ENCODE assay signal across 17 cellular contexts in genomic region chr5:60972225-60972624, GRCh38. TPM values are rescaled to one million over a fixed set of nuclear protein-coding genes. Genes with fewer than 3 reads are reported as not detected.
DNase-seq lines count a peak whose midpoint lies in the region; ATAC-seq and TF ChIP-seq lines count a peak whose summit lies in the region.
"Had no signal": no experiment of that assay in that cellular context is flagged by ENCODE, and none has a peak within 500 bp of the region (broad histone marks: within the 10 kb centered on the region; RNA-seq: fewer than 3 reads in every experiment).

No MANE protein-coding gene starts in this region.

- H3K27ac Mint-ChIP-seq in activated CD4-positive, alpha-beta memory T cell treated with anti-CD3 and anti-CD28 coated beads for 36 hours: no peak overlapping the region
- no peak overlapping the region for H3K27ac Mint-ChIP-seq in activated CD4-positive, alpha-beta memory T cell treated with anti-CD3 and anti-CD28 coated beads, Interleukin-2, amount 10 ng/mL, durations not matched to agents 7 days and 5 days
- H3K27ac Mint-ChIP-seq in memory B cell: peak overlapping the region; percentile 45
- no peak overlapping the region for H3K27ac Mint-ChIP-seq in type B pancreatic cell
- H3K27ac Mint-ChIP-seq: activated T-helper 1 cell treated with anti-CD3 and anti-CD28 coated beads, Interleukin-12 subunit alpha, Interleukin-12 subunit beta, Interleukin-2, Interleukin-4 antibody, amounts not matched to agents 30 ng/mL and 10 ng/mL and 1 ng/mL, durations not matched to agents 14 hours and 24 hours and 36 hours had no signal

- no peak for TF ChIP-seq CTCF in type B pancreatic cell (conservative IDR thresholded peaks at IDR 0.05)

- H3K4me3 Mint-ChIP-seq in activated CD4-positive, alpha-beta memory T cell treated with anti-CD3 and anti-CD28 coated beads for 36 hours: no peak overlapping the region
- H3K4me3 Mint-ChIP-seq in activated CD4-positive, alpha-beta memory T cell treated with anti-CD3 and anti-CD28 coated beads, Interleukin-2, amount 10 ng/mL, durations not matched to agents 7 days and 5 days: no peak overlapping the region
- H3K4me3 Mint-ChIP-seq in memory B cell (no peak overlapping the region), type B pancreatic cell (no peak overlapping the region)
- H3K4me3 Mint-ChIP-seq: activated T-helper 1 cell treated with anti-CD3 and anti-CD28 coated beads, Interleukin-12 subunit alpha, Interleukin-12 subunit beta, Interleukin-2, Interleukin-4 antibody, amounts not matched to agents 30 ng/mL and 10 ng/mL and 1 ng/mL, durations not matched to agents 14 hours and 24 hours and 36 hours had no signal

- CTCF ChIA-PET in activated CD4-positive, alpha-beta memory T cell treated with anti-CD3 and anti-CD28 coated beads for 36 hours (lab: Charles Lee): no interaction called here
- CTCF ChIA-PET in activated CD4-positive, alpha-beta memory T cell treated with anti-CD3 and anti-CD28 coated beads, Interleukin-2, amount 10 ng/mL, durations not matched to agents 7 days and 5 days (lab: Charles Lee): no interaction called here

- H3K4me1 Mint-ChIP-seq in activated CD4-positive, alpha-beta memory T cell treated with anti-CD3 and anti-CD28 coated beads for 36 hours (ENCODE audit: low read depth): peaks cover 14% of the 10 kb centered on the region
- peaks cover 4% of the 10 kb centered on the region for H3K4me1 Mint-ChIP-seq in activated CD4-positive, alpha-beta memory T cell treated with anti-CD3 and anti-CD28 coated beads, Interleukin-2, amount 10 ng/mL, durations not matched to agents 7 days and 5 days
- peaks cover 5% of the 10 kb centered on the region for H3K4me1 Mint-ChIP-seq in memory B cell
- H3K4me1 Mint-ChIP-seq in type B pancreatic cell (ENCODE audit: unreplicated experiment): no peaks in the 10 kb centered on the region

- POLR2A ChIA-PET in activated CD4-positive, alpha-beta memory T cell treated with anti-CD3 and anti-CD28 coated beads for 36 hours (lab: Charles Lee): interaction anchor here (0.6 kb wide), 1 partner anchor 180 kb away, joined by 3 read pairs; no protein-coding TSS in a partner anchor
- POLR2A ChIA-PET in activated CD4-positive, alpha-beta memory T cell treated with anti-CD3 and anti-CD28 coated beads, Interleukin-2, amount 10 ng/mL, durations not matched to agents 7 days and 5 days (lab: Charles Lee): no interaction called here

- intact Hi-C loops in activated CD4-positive, alpha-beta memory T cell treated with anti-CD3 and anti-CD28 coated beads for 36 hours (cut with micrococcal nuclease): loop anchor here (1.0 to 5.0 kb wide), 6 partner anchors 27 to 1365 kb away; partner anchors contain the start of genes ERCC8, NDUFAF2 and SMIM15

- peaks cover 46% of the 10 kb centered on the region for H3K36me3 Mint-ChIP-seq in activated CD4-positive, alpha-beta memory T cell treated with anti-CD3 and anti-CD28 coated beads for 36 hours
- peaks cover 5% of the 10 kb centered on the region for H3K36me3 Mint-ChIP-seq in activated CD4-positive, alpha-beta memory T cell treated with anti-CD3 and anti-CD28 coated beads, Interleukin-2, amount 10 ng/mL, durations not matched to agents 7 days and 5 days (ENCODE audit: low read depth)
- H3K36me3 Mint-ChIP-seq in memory B cell (peaks cover 20% of the 10 kb centered on the region), type B pancreatic cell (peaks cover 4% of the 10 kb centered on the region)

- no peaks in the 10 kb centered on the region for H3K27me3 Mint-ChIP-seq in activated CD4-positive, alpha-beta memory T cell treated with anti-CD3 and anti-CD28 coated beads for 36 hours
- H3K27me3 Mint-ChIP-seq in activated CD4-positive, alpha-beta memory T cell treated with anti-CD3 and anti-CD28 coated beads, Interleukin-2, amount 10 ng/mL, durations not matched to agents 7 days and 5 days: no peaks in the 10 kb centered on the region
- H3K27me3 Mint-ChIP-seq in memory B cell (no peaks in the 10 kb centered on the region), type B pancreatic cell (no peaks in the 10 kb centered on the region)

- peaks cover 32% of the 10 kb centered on the region for H3K9me3 Mint-ChIP-seq in activated CD4-positive, alpha-beta memory T cell treated with anti-CD3 and anti-CD28 coated beads for 36 hours
- H3K9me3 Mint-ChIP-seq in activated CD4-positive, alpha-beta memory T cell treated with anti-CD3 and anti-CD28 coated beads, Interleukin-2, amount 10 ng/mL, durations not matched to agents 7 days and 5 days: peaks cover 13% of the 10 kb centered on the region
- H3K9me3 Mint-ChIP-seq in memory B cell (peaks cover 22% of the 10 kb centered on the region), type B pancreatic cell (peaks cover 6% of the 10 kb centered on the region)

- peak; percentile 73 for DNase-seq in activated CD4-positive, alpha-beta memory T cell treated with anti-CD3 and anti-CD28 coated beads for 36 hours
- no peak for DNase-seq in activated CD4-positive, alpha-beta memory T cell treated with anti-CD3 and anti-CD28 coated beads, Interleukin-2, amount 10 ng/mL, durations not matched to agents 7 days and 5 days
- DNase-seq in activated CD4-positive, alpha-beta T cell treated with anti-CD3 and anti-CD28 coated beads for 48 hours: peak; percentile 70
- DNase-seq in memory B cell (ENCODE audit: low spot score in 2 of 2) (no peak), NCI-H146 (lab: John Stamatoyannopoulos, UW) (no peak), type B pancreatic cell (ENCODE audit: extremely low spot score, unreplicated experiment) (no peak)
- peak; percentile 57 for DNase-seq in stimulated activated CD8-positive, alpha-beta memory T cell treated with anti-CD3 and anti-CD28 coated beads, Interleukin-4, amount 100 ng/mL, for 48 hours
- DNase-seq: Caco-2, caudate nucleus, GDM1, HCEC 1CT, NCI-H2029, T1000, testis had no signal

- peak; percentile 76 for ATAC-seq in memory B cell (ENCODE audit: low read depth)
- ATAC-seq in HG03520 (IDR thresholded peaks at IDR 0.05; ENCODE audit: unreplicated experiment): no peak
- ATAC-seq: Right ventricle myocardium inferior had no signal

RNA-seq across cellular contexts. Expression of gene NDUFAF2, which starts 27.2 kb away (rescaled TPM):
- 10 to 100 TPM; 35.6 to 38.4 TPM for total RNA-seq in activated CD4-positive, alpha-beta memory T cell treated with anti-CD3 and anti-CD28 coated beads for 36 hours
- 10 to 100 TPM; 18.3 to 21.1 TPM for total RNA-seq in activated CD4-positive, alpha-beta memory T cell treated with anti-CD3 and anti-CD28 coated beads, Interleukin-2, amount 10 ng/mL, durations not matched to agents 7 days and 5 days
- total RNA-seq in type B pancreatic cell (ENCODE audit: low replicate concordance): 22.1 and 27.5 TPM in 2 replicates

RNA-seq across cellular contexts. Expression of gene ERCC8, which starts 27.4 kb away (rescaled TPM):
- total RNA-seq in activated CD4-positive, alpha-beta memory T cell treated with anti-CD3 and anti-CD28 coated beads for 36 hours: 1 to 10 TPM; 7.7 to 9.1 TPM
- total RNA-seq in activated CD4-positive, alpha-beta memory T cell treated with anti-CD3 and anti-CD28 coated beads, Interleukin-2, amount 10 ng/mL, durations not matched to agents 7 days and 5 days: 1 to 10 TPM; 5.9 to 7.3 TPM
- total RNA-seq in type B pancreatic cell (ENCODE audit: low replicate concordance): 8.2 and 15.4 TPM in 2 replicates

Comparison
In these comparisons a context has a peak if more than half of its experiments do, and no peak if none do; other contexts are left out.
1. DNase-seq: peak in activated CD4-positive, alpha-beta memory T cell treated with anti-CD3 and anti-CD28 coated beads for 36 hours (single experiment), activated CD4-positive, alpha-beta T cell treated with anti-CD3 and anti-CD28 coated beads for 48 hours (single experiment) and stimulated activated CD8-positive, alpha-beta memory T cell treated with anti-CD3 and anti-CD28 coated beads, Interleukin-4, amount 100 ng/mL, for 48 hours (single experiment); none in activated CD4-positive, alpha-beta memory T cell treated with anti-CD3 and anti-CD28 coated beads, Interleukin-2, amount 10 ng/mL, durations not matched to agents 7 days and 5 days (single experiment), memory B cell (0 of 2), NCI-H146 (single experiment) and type B pancreatic cell (single experiment).